Comparison of ENCODE assay signal across 8 cellular contexts in the genomic region with DNA sequence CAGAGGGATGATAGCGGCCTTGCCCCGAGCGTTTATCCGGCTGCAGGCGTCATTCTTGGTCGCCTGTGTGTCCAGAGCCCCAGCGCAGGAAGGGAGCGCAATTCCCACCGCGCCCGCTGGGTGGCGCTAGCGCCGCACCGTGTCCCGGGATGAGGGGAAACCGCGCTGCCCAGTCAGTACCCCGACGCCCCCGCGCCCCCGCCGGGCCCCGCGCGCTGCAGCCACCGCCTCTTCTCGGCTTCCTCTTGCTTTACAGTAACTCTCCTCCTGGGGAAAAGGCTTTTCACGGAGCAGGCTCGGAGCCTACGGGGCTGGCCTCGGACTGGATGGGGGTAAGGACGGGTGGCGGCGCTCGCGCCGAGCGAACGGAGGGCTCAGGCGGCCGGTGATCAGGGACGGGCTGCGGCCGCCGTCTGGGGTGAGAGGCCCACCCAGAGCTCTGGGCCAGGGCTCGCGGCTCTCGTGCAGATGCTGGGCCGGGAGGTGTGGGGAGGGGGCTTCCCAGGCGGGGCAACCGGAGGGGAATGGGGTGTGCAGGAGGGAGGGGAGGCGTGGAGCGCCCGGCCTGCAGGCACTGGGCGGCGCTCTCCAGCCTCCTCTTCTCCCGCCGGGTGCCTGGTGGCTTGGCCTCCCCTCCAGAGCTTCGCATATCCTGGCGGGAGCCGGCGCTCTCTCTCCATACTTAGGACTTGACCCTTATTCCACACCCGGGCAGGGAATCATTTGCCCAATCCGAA. TPM values are rescaled to one million over a fixed set of nuclear protein-coding genes. Genes with fewer than 3 reads are reported as not detected.
DNase-seq lines count a peak whose midpoint lies in the region; ATAC-seq and TF ChIP-seq lines count a peak whose summit lies in the region.

No MANE protein-coding gene starts in this region.

- TF ChIP-seq CTCF in gastroesophageal sphincter (IDR thresholded peaks at IDR 0.05) (peak; percentile 86 to 100 (median 97)), neutrophil (IDR thresholded peaks at IDR 0.05) (peak; percentile 86)

- peak overlapping the region in 3 of 4 donors; percentile 80 to 86 (median 84) for H3K27ac ChIP-seq in gastroesophageal sphincter
- no peak overlapping the region for H3K27ac ChIP-seq in neutrophil

- DNase-seq in Daoy (ENCODE audit: low read depth) (peak; percentile 91), KG1 (lab: John Stamatoyannopoulos, UW) (peak; percentile 66), SHP77 (lab: John Stamatoyannopoulos, UW) (peak; percentile 43 to 56), superior temporal gyrus (ENCODE audit: extremely low spot score) (peak; percentile 87)
- DNase-seq in activated naive CD4-positive, alpha-beta T cell treated with Interleukin-2 at 50 U/mL for 16 hours = peak; percentile 89

- no peaks in the 10 kb centered on the region for H3K27me3 ChIP-seq in gastroesophageal sphincter
- H3K27me3 ChIP-seq in neutrophil = peaks cover 8% of the 10 kb centered on the region

- TF ChIP-seq EP300 in gastroesophageal sphincter (IDR thresholded peaks at IDR 0.05) = no peak

- H3K4me1 ChIP-seq in gastroesophageal sphincter (peaks cover 0 to 35% (median 4%) of the 10 kb centered on the region in 3 donors), neutrophil (ENCODE audit: control insufficient read depth in 1 of 2, insufficient read depth in 1 of 2, low read depth in 1 of 2, low read length in 1 of 2) (peaks cover 16 to 17% of the 10 kb centered on the region in 2 experiments)

- peak overlapping the region; percentile 63 to 67 for H3K4me3 ChIP-seq in gastroesophageal sphincter
- H3K4me3 ChIP-seq in neutrophil (ENCODE audit: low read depth in 1 of 2, low read length in 1 of 2) = peak overlapping the region; percentile 70 to 73

- H3K36me3 ChIP-seq in gastroesophageal sphincter (peaks cover 0 to 14% of the 10 kb centered on the region in 2 donors), neutrophil (no peaks in the 10 kb centered on the region)

- H3K9me3 ChIP-seq in gastroesophageal sphincter = no peaks in the 10 kb centered on the region
- H3K9me3 ChIP-seq in neutrophil = no peaks in the 10 kb centered on the region

- 0% methylated on average over 1 of the region's 66 CpGs; no CpG with 5 or more reads in 1 of the 2 donors for WGBS in gastroesophageal sphincter (ENCODE audit: low coverage in 1 of 2), 2 donors

- no peak for TF ChIP-seq POLR2A in gastroesophageal sphincter (IDR thresholded peaks at IDR 0.05)

- ATAC-seq in GM21786 (IDR thresholded peaks at IDR 0.05; ENCODE audit: unreplicated experiment) (peak; percentile 61), gastroesophageal sphincter (peak; percentile 90)

RNA-seq across cellular contexts. Expression of a gene that starts 29.8 kb away (rescaled TPM):
- not detected in 2 replicates for total RNA-seq in Daoy (2014; rRNA removed; shearing (Covaris generic))
- total RNA-seq in gastroesophageal sphincter = not detected

RNA-seq across cellular contexts. Expression of a gene that starts 46.0 kb away (rescaled TPM):
- not detected in 2 replicates for total RNA-seq in Daoy (2014; rRNA removed; shearing (Covaris generic))
- total RNA-seq in gastroesophageal sphincter = not detected
